In genomic region chr21:16213518-16213917, GRCh38 we compare ENCODE assay signal across 22 cellular contexts.
"Had no signal": no experiment of that assay in that cellular context is flagged by ENCODE, and none has a peak within 500 bp of the region (broad histone marks: within the 10 kb centered on the region; RNA-seq: fewer than 3 reads in every experiment).

No MANE protein-coding gene starts in this region.

- H3K4me3 Mint-ChIP-seq: activated CD4-positive, alpha-beta memory T cell treated with anti-CD3 and anti-CD28 coated beads, Interleukin-2, amount 10 ng/mL, durations not matched to agents 7 days and 5 days; activated CD4-positive, alpha-beta T cell treated with anti-CD3 and anti-CD28 coated beads for 36 hours; activated naive CD4-positive, alpha-beta T cell treated with anti-CD3 and anti-CD28 coated beads, Interleukin-2, amount 10 ng/mL, durations not matched to agents 7 days and 5 days; activated naive CD8-positive, alpha-beta T cell treated with anti-CD3 and anti-CD28 coated beads for 36 hours had no signal

- H3K4me1 Mint-ChIP-seq: activated CD4-positive, alpha-beta memory T cell treated with anti-CD3 and anti-CD28 coated beads, Interleukin-2, amount 10 ng/mL, durations not matched to agents 7 days and 5 days; activated CD4-positive, alpha-beta T cell treated with anti-CD3 and anti-CD28 coated beads for 36 hours; activated naive CD4-positive, alpha-beta T cell treated with anti-CD3 and anti-CD28 coated beads, Interleukin-2, amount 10 ng/mL, durations not matched to agents 7 days and 5 days; activated naive CD8-positive, alpha-beta T cell treated with anti-CD3 and anti-CD28 coated beads for 36 hours had no signal

- H3K27me3 Mint-ChIP-seq: activated CD4-positive, alpha-beta memory T cell treated with anti-CD3 and anti-CD28 coated beads, Interleukin-2, amount 10 ng/mL, durations not matched to agents 7 days and 5 days; activated CD4-positive, alpha-beta T cell treated with anti-CD3 and anti-CD28 coated beads for 36 hours; activated naive CD4-positive, alpha-beta T cell treated with anti-CD3 and anti-CD28 coated beads, Interleukin-2, amount 10 ng/mL, durations not matched to agents 7 days and 5 days had no signal

- H3K27me3 ChIP-seq: MG63 had no signal

- H3K36me3 Mint-ChIP-seq: activated naive CD4-positive, alpha-beta T cell treated with anti-CD3 and anti-CD28 coated beads, Interleukin-2, amount 10 ng/mL, durations not matched to agents 7 days and 5 days; activated naive CD8-positive, alpha-beta T cell treated with anti-CD3 and anti-CD28 coated beads for 36 hours had no signal

- H3K36me3 ChIP-seq: WERI-Rb-1 had no signal

- H3K9me3 ChIP-seq: MG63 had no signal

- H3K4me3 ChIP-seq: MG63, SK-N-MC had no signal

- ATAC-seq: activated CD4-positive, alpha-beta T cell treated with anti-CD3 and anti-CD28 coated beads for 36 hours had no signal

- H3K27ac Mint-ChIP-seq: activated CD4-positive, alpha-beta memory T cell treated with anti-CD3 and anti-CD28 coated beads, Interleukin-2, amount 10 ng/mL, durations not matched to agents 7 days and 5 days; activated CD4-positive, alpha-beta T cell treated with anti-CD3 and anti-CD28 coated beads for 36 hours; activated naive CD4-positive, alpha-beta T cell treated with anti-CD3 and anti-CD28 coated beads, Interleukin-2, amount 10 ng/mL, durations not matched to agents 7 days and 5 days; activated naive CD8-positive, alpha-beta T cell treated with anti-CD3 and anti-CD28 coated beads for 36 hours; activated T-helper 2 cell treated with anti-CD3 and anti-CD28 coated beads, Interferon-gamma antibody, Interleukin-2, Interleukin-4, amounts not matched to agents 10 μg/mL and 5 μg/mL and 100 μg/mL, durations not matched to agents 14 hours and 24 hours and 36 hours had no signal

- H3K27ac ChIP-seq: SK-N-MC, WERI-Rb-1 had no signal

- H3K9me3 Mint-ChIP-seq: activated CD4-positive, alpha-beta memory T cell treated with anti-CD3 and anti-CD28 coated beads, Interleukin-2, amount 10 ng/mL, durations not matched to agents 7 days and 5 days; activated naive CD4-positive, alpha-beta T cell treated with anti-CD3 and anti-CD28 coated beads, Interleukin-2, amount 10 ng/mL, durations not matched to agents 7 days and 5 days; activated naive CD8-positive, alpha-beta T cell treated with anti-CD3 and anti-CD28 coated beads for 36 hours; activated T-helper 2 cell treated with anti-CD3 and anti-CD28 coated beads, Interferon-gamma antibody, Interleukin-2, Interleukin-4, amounts not matched to agents 10 μg/mL and 5 μg/mL and 100 μg/mL, durations not matched to agents 14 hours and 24 hours and 36 hours had no signal

- DNase-seq: activated CD4-positive, alpha-beta memory T cell treated with anti-CD3 and anti-CD28 coated beads, Interleukin-2, amount 10 ng/mL, durations not matched to agents 7 days and 5 days; activated CD4-positive, alpha-beta T cell treated with anti-CD3 and anti-CD28 coated beads for 36 hours; activated CD4-positive, alpha-beta T cell treated with anti-CD3 and anti-CD28 coated beads, Interleukin-2, amount 50 U/mL, for 1 hour; activated gamma-delta T cell treated with Interleukin-2 at 50 U/mL for 16 hours; activated naive CD4-positive, alpha-beta T cell treated with anti-CD3 and anti-CD28 coated beads, Interleukin-2, amount 10 ng/mL, durations not matched to agents 7 days and 5 days; activated naive CD8-positive, alpha-beta T cell treated with anti-CD3 and anti-CD28 coated beads for 36 hours; activated T-cell treated with anti-CD3 and anti-CD28 coated beads for 4 hours; activated T-cell treated with anti-CD3 and anti-CD28 coated beads, Interleukin-2, amount 50 U/mL, for 48 hours; MG63; MV-4-11; NCI-H1092 treated with DMSO at 0.1 percent for 48 hours; NCI-H1417 treated with DMSO at 0.1 percent for 48 hours; NCI-H1694; NCI-H2029; NCI-H345; NCI-H510A; NCI-H526 treated with DMSO at 0.1 percent for 48 hours; NCI-H82; T-helper 1 cell; WERI-Rb-1 had no signal
